ENCODE assay signal across 2 cellular contexts in genomic region chr12:54164402-54165145, GRCh38.
TF ChIP-seq lines count a peak whose summit lies in the region.

No MANE protein-coding gene starts in this region.

TF ChIP-seq in WTC11, 78 proteins besides CTCF, POLR2A, EP300 and RAD21:
- TF ChIP-seq HMGXB4 (CRISPR knock-in tag; IDR thresholded peaks at IDR 0.05) (no peak), ATF3 (CRISPR knock-in tag; conservative IDR thresholded peaks at IDR 0.05) (no peak), NFE2L1 (CRISPR knock-in tag; IDR thresholded peaks at IDR 0.05) (0 out of 2 replicates have a peak, but pooled peaks have one; percentile 23)

TF ChIP-seq in HepG2, 621 proteins besides CTCF, POLR2A, EP300 and RAD21 (continued from another document):
- TF ChIP-seq PHF5A (CRISPR knock-in tag; IDR thresholded peaks at IDR 0.05; ENCODE audit: low read depth, unreplicated experiment) (no peak), EEA1 (CRISPR knock-in tag; IDR thresholded peaks at IDR 0.05; ENCODE audit: borderline replicate concordance) (no peak), ZNF768 (CRISPR knock-in tag; IDR thresholded peaks at IDR 0.05) (no peak), SIX4 (CRISPR knock-in tag; IDR thresholded peaks at IDR 0.05) (no peak), MTERF4 (CRISPR knock-in tag; IDR thresholded peaks at IDR 0.05) (no peak), ZNF20 (CRISPR knock-in tag; IDR thresholded peaks at IDR 0.05) (no peak), ZNF567 (CRISPR knock-in tag; IDR thresholded peaks at IDR 0.05; ENCODE audit: borderline replicate concordance) (no peak)
